ENCODE assay signal across 26 cellular contexts in genomic region chr16:73996624-73997339, GRCh38.
A peak's percentile ranks its signal among the peaks of the same experiment; 100 is the strongest.
DNase-seq lines count a peak whose midpoint lies in the region; ATAC-seq and TF ChIP-seq lines count a peak whose summit lies in the region.
"Had no signal": no experiment of that assay in that cellular context is flagged by ENCODE, and none has a peak within 500 bp of the region (broad histone marks: within the 10 kb centered on the region; RNA-seq: fewer than 3 reads in every experiment).

No MANE protein-coding gene starts in this region.

- TF ChIP-seq CTCF in Calu3 (IDR thresholded peaks at IDR 0.05; ENCODE audit: unreplicated experiment) (no peak), nephron (IDR thresholded peaks at IDR 0.05; ENCODE audit: unreplicated experiment in 3 of 3) (no peak), WERI-Rb-1 (IDR thresholded peaks at IDR 0.05; ENCODE audit: low read depth, low read length) (no peak), CD14-positive monocyte (IDR thresholded peaks at IDR 0.05) (no peak)

- DNase-seq in Calu3 = peak; percentile 74
- DNase-seq in LoVo (ENCODE audit: low spot score) = peak; percentile 88
- DNase-seq in adipocyte (ENCODE audit: low read depth) = peak; percentile 3
- no peak for DNase-seq in WERI-Rb-1
- DNase-seq in CD14-positive monocyte (ENCODE audit: low spot score) = no peak
- DNase-seq: activated CD4-positive, alpha-beta T cell treated with anti-CD3 and anti-CD28 coated beads, Interleukin-2, amount 50 U/mL, for 48 hours; activated CD4-positive, CD25-positive, alpha-beta regulatory T cell; activated CD8-positive, alpha-beta memory T cell treated with anti-CD3 and anti-CD28 coated beads, Interleukin-2, amount 50 U/mL, for 48 hours; activated naive CD8-positive, alpha-beta T cell treated with anti-CD3 and anti-CD28 coated beads, Interleukin-2, amount 10 ng/mL, durations not matched to agents 7 days and 5 days; BE2C; Caco-2; effector memory CD8-positive, alpha-beta T cell; H9; Karpas-422; NCI-H1694 treated with DMSO at 0.1 percent for 48 hours; NCI-H446; stimulated activated CD4-positive, alpha-beta T cell treated with anti-CD3 and anti-CD28 coated beads, Interleukin-4, amount 100 ng/mL, for 24 hours; stimulated activated naive CD8-positive, alpha-beta T cell treated with anti-CD3 and anti-CD28 coated beads, Interleukin-15, Interleukin-2, amounts not matched to agents 100 U/mL and 50 U/mL, for 24 hours; T1000; tibial artery had no signal

- BruUV-seq in Calu3 (replicated peaks; lab: Mats Ljungman, UMichigan) = no TSS peak

- CTCF ChIA-PET in Calu3 (lab: Charles Lee) = interaction anchor here (0.6 to 1.0 kb wide), 2 partner anchors 38 to 975 kb away, joined by 5 to 9 read pairs; no protein-coding TSS in a partner anchor

- H3K27me3 ChIP-seq in adipocyte (replicated peaks; ENCODE audit: control insufficient read depth, insufficient read depth, low read length) (no peaks in the 10 kb centered on the region), WERI-Rb-1 (ENCODE audit: insufficient read depth, low read depth, severe bottlenecking) (peaks cover 4% of the 10 kb centered on the region)
- H3K27me3 ChIP-seq: esophagus muscularis mucosa, tibial artery had no signal

- peak overlapping the region; percentile 26 for H3K27ac Mint-ChIP-seq in Calu3 (ENCODE audit: unreplicated experiment)
- H3K27ac Mint-ChIP-seq in nephron = peak overlapping the region in 2 of 3 experiments; percentile 53 to 86
- no peak overlapping the region for H3K27ac Mint-ChIP-seq in CD14-positive monocyte
- H3K27ac Mint-ChIP-seq: activated naive CD8-positive, alpha-beta T cell treated with anti-CD3 and anti-CD28 coated beads, Interleukin-2, amount 10 ng/mL, durations not matched to agents 7 days and 5 days; activated T-helper 2 cell treated with anti-CD3 and anti-CD28 coated beads, Interferon-gamma antibody, Interleukin-2, Interleukin-4, amounts not matched to agents 10 μg/mL and 5 μg/mL and 100 μg/mL, durations not matched to agents 14 hours and 24 hours and 36 hours; effector memory CD8-positive, alpha-beta T cell; H9 had no signal

- peaks cover 3% of the 10 kb centered on the region for H3K9me3 ChIP-seq in adipocyte (ENCODE audit: control insufficient read depth, low read length)
- H3K9me3 ChIP-seq in WERI-Rb-1 (ENCODE audit: severe bottlenecking) = no peaks in the 10 kb centered on the region
- H3K9me3 ChIP-seq: BE2C, Caco-2, esophagus muscularis mucosa, tibial artery had no signal

- H3K9ac ChIP-seq in adipocyte (ENCODE audit: low read length) = no peak overlapping the region

- H3K27ac ChIP-seq in WERI-Rb-1 = no peak overlapping the region
- H3K27ac ChIP-seq: esophagus muscularis mucosa, tibial artery had no signal

- no peak for ATAC-seq in HG03460 (IDR thresholded peaks at IDR 0.05; ENCODE audit: unreplicated experiment)
- ATAC-seq in GM21515 (IDR thresholded peaks at IDR 0.05; ENCODE audit: unreplicated experiment) = no peak
- ATAC-seq: effector memory CD8-positive, alpha-beta T cell; stimulated activated naive CD8-positive, alpha-beta T cell treated with anti-CD3 and anti-CD28 coated beads, Interleukin-15, Interleukin-2, amounts not matched to agents 100 U/mL and 50 U/mL, for 24 hours had no signal

- H3K36me3 ChIP-seq in adipocyte (ENCODE audit: control insufficient read depth, insufficient read depth, low read length, severe bottlenecking) (no peaks in the 10 kb centered on the region), WERI-Rb-1 (no peaks in the 10 kb centered on the region)
- H3K36me3 ChIP-seq: BE2C, esophagus muscularis mucosa, tibial artery had no signal

- intact Hi-C loops in Calu3 (cut with micrococcal nuclease; ENCODE audit: unreplicated experiment) (no loop called here), CD14-positive monocyte (cut with micrococcal nuclease) (no loop called here)

- no peaks in the 10 kb centered on the region for H3K36me3 Mint-ChIP-seq in Calu3 (ENCODE audit: insufficient read depth, unreplicated experiment)
- H3K36me3 Mint-ChIP-seq in nephron (ENCODE audit: low read depth) = no peaks in the 10 kb centered on the region
- H3K36me3 Mint-ChIP-seq in CD14-positive monocyte = no peaks in the 10 kb centered on the region
- H3K36me3 Mint-ChIP-seq: activated naive CD8-positive, alpha-beta T cell treated with anti-CD3 and anti-CD28 coated beads, Interleukin-2, amount 10 ng/mL, durations not matched to agents 7 days and 5 days had no signal

- H3K27me3 Mint-ChIP-seq in Calu3 (ENCODE audit: unreplicated experiment) = no peaks in the 10 kb centered on the region
- no peaks in the 10 kb centered on the region for H3K27me3 Mint-ChIP-seq in nephron (ENCODE audit: low read depth)
- no peaks in the 10 kb centered on the region for H3K27me3 Mint-ChIP-seq in CD14-positive monocyte (ENCODE audit: low read depth in 3 of 3)
- H3K27me3 Mint-ChIP-seq: activated naive CD8-positive, alpha-beta T cell treated with anti-CD3 and anti-CD28 coated beads, Interleukin-2, amount 10 ng/mL, durations not matched to agents 7 days and 5 days; effector memory CD8-positive, alpha-beta T cell had no signal

- H3K4me3 ChIP-seq in adipocyte (ENCODE audit: low read length) = no peak overlapping the region
- H3K4me3 ChIP-seq in WERI-Rb-1 (ENCODE audit: low read depth, low read length) = no peak overlapping the region
- H3K4me3 ChIP-seq: esophagus muscularis mucosa, lung, tibial artery had no signal

- H3K4me3 Mint-ChIP-seq in Calu3 (ENCODE audit: low read depth, unreplicated experiment) (no peak overlapping the region), nephron (no peak overlapping the region), CD14-positive monocyte (no peak overlapping the region)
- H3K4me3 Mint-ChIP-seq: activated naive CD8-positive, alpha-beta T cell treated with anti-CD3 and anti-CD28 coated beads, Interleukin-2, amount 10 ng/mL, durations not matched to agents 7 days and 5 days; effector memory CD8-positive, alpha-beta T cell; H9 had no signal

- peaks cover 3% of the 10 kb centered on the region for H3K9me3 Mint-ChIP-seq in Calu3 (ENCODE audit: low read depth, unreplicated experiment)
- peaks cover 14% of the 10 kb centered on the region for H3K9me3 Mint-ChIP-seq in nephron
- peaks cover 0 to 2% (median 0%) of the 10 kb centered on the region in 7 donors for H3K9me3 Mint-ChIP-seq in CD14-positive monocyte
- H3K9me3 Mint-ChIP-seq: activated naive CD8-positive, alpha-beta T cell treated with anti-CD3 and anti-CD28 coated beads, Interleukin-2, amount 10 ng/mL, durations not matched to agents 7 days and 5 days had no signal

- H3K4me1 Mint-ChIP-seq in Calu3 (ENCODE audit: low read depth, unreplicated experiment) (peaks cover 19% of the 10 kb centered on the region), nephron (peaks cover 21% of the 10 kb centered on the region), CD14-positive monocyte (no peaks in the 10 kb centered on the region)
- H3K4me1 Mint-ChIP-seq: activated naive CD8-positive, alpha-beta T cell treated with anti-CD3 and anti-CD28 coated beads, Interleukin-2, amount 10 ng/mL, durations not matched to agents 7 days and 5 days had no signal

- H3K4me1 ChIP-seq in adipocyte (ENCODE audit: control insufficient read depth, insufficient read depth, low read length) = peaks cover 4% of the 10 kb centered on the region
- H3K4me1 ChIP-seq: BE2C, Caco-2, esophagus muscularis mucosa, tibial artery had no signal

Comparison
In these comparisons a context has a peak if more than half of its experiments do, and no peak if none do; other contexts are left out.
1. DNase-seq: peak in Calu3 (single experiment), LoVo (single experiment) and adipocyte (single experiment); none in WERI-Rb-1 (single experiment) and CD14-positive monocyte (single experiment).
2. H3K27ac Mint-ChIP-seq: peak in Calu3 (single experiment) and nephron (2 of 3); none in CD14-positive monocyte (0 of 7).